ENCODE assay signal across 10 cellular contexts in genomic region chr17:82317394-82318168, GRCh38. TPM values are rescaled to one million over a fixed set of nuclear protein-coding genes. Genes with fewer than 3 reads are reported as not detected.
DNase-seq lines count a peak whose midpoint lies in the region; ATAC-seq, FAIRE-seq and TF ChIP-seq lines count a peak whose summit lies in the region.
"Had no signal": no experiment of that assay in that cellular context is flagged by ENCODE, and none has a peak within 500 bp of the region (broad histone marks: within the 10 kb centered on the region; RNA-seq: fewer than 3 reads in every experiment).

Gene CD7 (minus strand): TSS chr17:82317608. CDS start chr17:82317495, 113 bp downstream.

- FAIRE-seq in HepG2 (lab: Jason Lieb, UNC) = peak; percentile 80

- peak within 1 kb of the TSS; percentile 88 for H3K4me2 ChIP-seq in HepG2 (ENCODE audit: low read depth, low read length)

- no peak within 1 kb of the TSS for H2AFZ ChIP-seq in HepG2 (ENCODE audit: low read length)

- BruUV-seq in HepG2 (replicated peaks; lab: Mats Ljungman, UMichigan) = no TSS peak

- no peaks in the 10 kb centered on the region; a peak in 1 of 5 replicates for H3K27me3 ChIP-seq in HepG2 (ENCODE audit: control insufficient read depth in 1 of 2, insufficient read depth in 2 of 2, low read length in 2 of 2)

- H3K9me3 ChIP-seq in T-helper 17 cell (ENCODE audit: control insufficient read depth, low read length, poor library complexity, severe bottlenecking) (no peaks in the 10 kb centered on the region), HepG2 (ENCODE audit: low read length) (no peaks in the 10 kb centered on the region)

- TF ChIP-seq CTCF in HepG2 (CRISPR knock-in tag; IDR thresholded peaks at IDR 0.05) = peak; percentile 24; the same call in 1 of the 2 replicates
- no peak for TF ChIP-seq CTCF in lower leg skin (IDR thresholded peaks at IDR 0.05)

- peak; percentile 11; the same call in 1 of the 2 replicates for TF ChIP-seq RAD21 in HepG2 (CRISPR knock-in tag; IDR thresholded peaks at IDR 0.05)

- DNase-seq in T-helper 17 cell (peak in 2 of 3 donors; percentile 39 to 59), HepG2 (ENCODE audit: low spot score) (peak; percentile 64), head of caudate nucleus (no peak), left colon (no peak), lower leg skin (ENCODE audit: low spot score in 2 of 2) (no peak)
- DNase-seq in activated T-cell treated with anti-CD3 and anti-CD28 coated beads, Interleukin-2, amount 50 U/mL, for 4 hours = peak; percentile 74
- DNase-seq in stimulated activated naive CD8-positive, alpha-beta T cell treated with anti-CD3 and anti-CD28 coated beads, Interleukin-15, amount 100 ng/mL, for 72 hours = peak; percentile 69 to 79
- DNase-seq: NCI-H1048 had no signal

- H3K4me3 ChIP-seq in HepG2 (replicated peaks in 1 of 3; ENCODE audit: insufficient read depth in 1 of 3, low read depth in 2 of 3, low read length in 3 of 3) (peak within 1 kb of the TSS; percentile 63 to 72 (median 69)), lower leg skin (ENCODE audit: low read depth, poor library complexity, severe bottlenecking) (no peak within 1 kb of the TSS)

- peaks cover 3% of the 10 kb centered on the region for H3K79me2 ChIP-seq in HepG2 (ENCODE audit: insufficient read depth, low read length)

- H3K4me1 ChIP-seq in HepG2 (ENCODE audit: insufficient read depth, low read length) = peaks cover 69% of the 10 kb centered on the region

- in situ Hi-C loops in HepG2 (cut with HindIII; ENCODE audit: extremely low pct_ligation_motif_present, low pct_unique_long_range_greater_than_20kb) = no loop called here

- peak within 1 kb of the TSS; percentile 94 for H3K4me3 Mint-ChIP-seq in T-helper 17 cell
- no peak within 1 kb of the TSS for H3K4me3 Mint-ChIP-seq in activated T-cell treated with anti-CD3 and anti-CD28 coated beads, Interleukin-2, amount 50 U/mL, for 4 hours
- no peak within 1 kb of the TSS for H3K4me3 Mint-ChIP-seq in stimulated activated naive CD8-positive, alpha-beta T cell treated with anti-CD3 and anti-CD28 coated beads, Interleukin-15, amount 100 ng/mL, for 72 hours

- H3K36me3 Mint-ChIP-seq in T-helper 17 cell (ENCODE audit: low read depth) = no peaks in the 10 kb centered on the region
- peaks cover 13% of the 10 kb centered on the region for H3K36me3 Mint-ChIP-seq in activated T-cell treated with anti-CD3 and anti-CD28 coated beads, Interleukin-2, amount 50 U/mL, for 4 hours (ENCODE audit: insufficient read depth)

- no peaks in the 10 kb centered on the region for H4K20me1 ChIP-seq in HepG2 (ENCODE audit: insufficient read depth, low read length)

- H3K27me3 Mint-ChIP-seq in T-helper 17 cell = no peaks in the 10 kb centered on the region
- H3K27me3 Mint-ChIP-seq in activated T-cell treated with anti-CD3 and anti-CD28 coated beads, Interleukin-2, amount 50 U/mL, for 4 hours (ENCODE audit: low read depth) = peaks cover 2% of the 10 kb centered on the region
- no peaks in the 10 kb centered on the region for H3K27me3 Mint-ChIP-seq in stimulated activated naive CD8-positive, alpha-beta T cell treated with anti-CD3 and anti-CD28 coated beads, Interleukin-15, amount 100 ng/mL, for 72 hours

- peaks cover 22% of the 10 kb centered on the region for H3K4me1 Mint-ChIP-seq in T-helper 17 cell
- peaks cover 18% of the 10 kb centered on the region for H3K4me1 Mint-ChIP-seq in activated T-cell treated with anti-CD3 and anti-CD28 coated beads, Interleukin-2, amount 50 U/mL, for 4 hours (ENCODE audit: low read depth)
- peaks cover 30% of the 10 kb centered on the region for H3K4me1 Mint-ChIP-seq in stimulated activated naive CD8-positive, alpha-beta T cell treated with anti-CD3 and anti-CD28 coated beads, Interleukin-15, amount 100 ng/mL, for 72 hours

- intact Hi-C loops in HepG2 (cut with micrococcal nuclease; ENCODE audit: unreplicated experiment) = loop anchor here (1.0 kb wide), 2 partner anchors 50 to 75 kb away; no protein-coding TSS in a partner anchor
- intact Hi-C loops in head of caudate nucleus (cut with DNase I) = no loop called here
- intact Hi-C loops in left colon (cut with DNase I, micrococcal nuclease) = loop anchor here in 1 of 2 donors (10.0 kb wide), 1 partner anchor 63 kb away; no protein-coding TSS in a partner anchor
- intact Hi-C loops in lower leg skin (cut with DNase I; ENCODE audit: low total_unique reads) = loop anchor here (10.0 kb wide), 1 partner anchor 83 kb away; no protein-coding TSS in a partner anchor

- TF ChIP-seq POLR2A in HepG2 (IDR thresholded peaks at IDR 0.05; ENCODE audit: insufficient read depth in 1 of 2, low read depth in 2 of 2, low read length in 2 of 2) (peak in 1 of 2 experiments; percentile 19; a peak in 1 of 4 replicates), lower leg skin (IDR thresholded peaks at IDR 0.05) (no peak)

- H3K9me3 Mint-ChIP-seq in activated T-cell treated with anti-CD3 and anti-CD28 coated beads, Interleukin-2, amount 50 U/mL, for 4 hours = no peaks in the 10 kb centered on the region
- no peaks in the 10 kb centered on the region for H3K9me3 Mint-ChIP-seq in stimulated activated naive CD8-positive, alpha-beta T cell treated with anti-CD3 and anti-CD28 coated beads, Interleukin-15, amount 100 ng/mL, for 72 hours

- H3K27ac Mint-ChIP-seq in T-helper 17 cell = peak within 1 kb of the TSS; percentile 84
- peak within 1 kb of the TSS in 1 of 2 donors; percentile 95 for H3K27ac Mint-ChIP-seq in stimulated activated naive CD8-positive, alpha-beta T cell treated with anti-CD3 and anti-CD28 coated beads, Interleukin-15, amount 100 ng/mL, for 72 hours

- TF ChIP-seq EP300 in HepG2 (IDR thresholded peaks at IDR 0.05; ENCODE audit: low read depth in 2 of 2, low read length in 2 of 2) = no peak
- no peak; the same call in 1 of the 2 replicates for TF ChIP-seq EP300 in HepG2 (CRISPR knock-in tag; IDR thresholded peaks at IDR 0.05; ENCODE audit: borderline replicate concordance)

- ATAC-seq in T-helper 17 cell (peak; percentile 73), HepG2 (peak; percentile 73), GM19395 (IDR thresholded peaks at IDR 0.05; ENCODE audit: unreplicated experiment) (no peak), left colon (no peak)
- ATAC-seq in activated T-cell treated with anti-CD3 and anti-CD28 coated beads, Interleukin-2, amount 50 U/mL, for 4 hours = peak; percentile 71 to 77
- peak; percentile 83 for ATAC-seq in stimulated activated naive CD8-positive, alpha-beta T cell treated with anti-CD3 and anti-CD28 coated beads, Interleukin-15, amount 100 ng/mL, for 72 hours
- ATAC-seq: esophagus mucosa had no signal

- POLR2A ChIA-PET in HepG2 (lab: Yijun Ruan, JAX) = interaction anchor here (0.9 to 2.6 kb wide), 19 partner anchors 9 to 261 kb away, joined by 3 to 152 read pairs (median 8); partner anchors contain the start of genes CSNK1D and SLC16A3

- WGBS in HepG2 (ENCODE audit: low lambda C conversion rate) = 0% methylated on average over 12 of the region's 26 CpGs
- 80 to 82% methylated on average over 19 to 23 of the region's 26 CpGs for WGBS in lower leg skin, 2 donors

- H3K27ac ChIP-seq in HepG2 (ENCODE audit: extremely low read length, insufficient read depth, low read length) = peak within 1 kb of the TSS; percentile 54

- CTCF ChIA-PET in HepG2 (lab: Yijun Ruan, JAX; ENCODE audit: low intra/inter-chr PET ratio, low total read pairs) = interaction anchor here (1.0 kb wide), 1 partner anchor 17 kb away, joined by 3 read pairs; no protein-coding TSS in a partner anchor

- peak within 1 kb of the TSS; percentile 64 for H3K9ac ChIP-seq in HepG2 (ENCODE audit: insufficient read depth, low read depth, low read length)

- no peaks in the 10 kb centered on the region for H3K36me3 ChIP-seq in HepG2 (replicated peaks in 1 of 2; ENCODE audit: control insufficient read depth in 1 of 2, insufficient read depth in 2 of 2, low read length in 2 of 2)

TF ChIP-seq in HepG2, 621 proteins besides CTCF, POLR2A, EP300 and RAD21 (continues in another document):
- no peak for TF ChIP-seq YY1 (IDR thresholded peaks at IDR 0.05; ENCODE audit: insufficient read depth, insufficient replicate concordance, low read depth, low read length)
- no peak for TF ChIP-seq ZNF510 (CRISPR knock-in tag; IDR thresholded peaks at IDR 0.05; ENCODE audit: low read depth)

RNA-seq across cellular contexts. Expression of gene CD7, which starts in this region (rescaled TPM):
- 100 to 1,000 TPM; 119 to 122 TPM for total RNA-seq in T-helper 17 cell
- total RNA-seq in activated T-cell treated with anti-CD3 and anti-CD28 coated beads, Interleukin-2, amount 50 U/mL, for 4 hours = 100 to 1,000 TPM; 256 to 382 (median 364) TPM
- total RNA-seq in HepG2 (2016; rRNA removed; fragmentation: Illumina TruSeq; extraction: Trizol) = 29.7 and 67.6 TPM in 2 replicates
- total RNA-seq in HepG2 (2016; cell fraction: cytosol; rRNA removed; fragmentation: Illumina TruSeq; extraction: Trizol; ENCODE audit: low read depth) = 23.3 and 25.5 TPM in 2 replicates
- 24.7 and 74.3 TPM in 2 replicates for total RNA-seq in HepG2 (2016; cell fraction: insoluble cytoplasmic fraction; rRNA removed; fragmentation: Illumina TruSeq; extraction: Trizol)
- total RNA-seq in HepG2 (2016; cell fraction: membrane; rRNA removed; fragmentation: Illumina TruSeq; extraction: Trizol) = 36.8 and 47.2 TPM in 2 replicates
- 53.2 and 64.7 TPM in 2 replicates for total RNA-seq in HepG2 (2016; cell fraction: nucleus; rRNA removed; fragmentation: Illumina TruSeq; extraction: Trizol)
- polyA plus RNA-seq in HepG2 (2011; rRNA removed) = 72.7 and 76.4 TPM in 2 replicates
- polyA plus RNA-seq in HepG2 (2011; cell fraction: cytosol; rRNA removed) = 34.4 and 89.4 TPM in 2 replicates
- polyA plus RNA-seq in HepG2 (2011; cell fraction: nucleus; rRNA removed) = 127 and 155 TPM in 2 replicates
- 46.2 and 62.8 TPM in 2 replicates for polyA plus RNA-seq in HepG2 (2012)
- 56.5 and 63.8 TPM in 2 replicates for polyA plus RNA-seq in HepG2 (2016; cell fraction: cytosol; fragmentation: Illumina TruSeq; extraction: Trizol; ENCODE audit: low read depth)
- 56.7 and 68.4 TPM in 2 replicates for polyA plus RNA-seq in HepG2 (2016; cell fraction: insoluble cytoplasmic fraction; fragmentation: Illumina TruSeq; extraction: Trizol; ENCODE audit: low read depth)
- polyA plus RNA-seq in HepG2 (2016; cell fraction: membrane; fragmentation: Illumina TruSeq; extraction: Trizol; ENCODE audit: low read depth) = 78.3 and 78.6 TPM in 2 replicates
- 226 and 244 TPM in 2 replicates for polyA plus RNA-seq in HepG2 (2016; cell fraction: nucleus; fragmentation: Illumina TruSeq; extraction: Trizol; ENCODE audit: insufficient read depth, low read depth)
- 43.3 TPM in 1 of 2 replicates, not detected in the other for polyA minus RNA-seq in HepG2 (2011; rRNA and poly(A)+ RNA removed; ENCODE audit: low replicate concordance)
- polyA minus RNA-seq in HepG2 (2011; cell fraction: cytosol; rRNA and poly(A)+ RNA removed) = 31.0 and 32.1 TPM in 2 replicates
- 7.9 and 8.8 TPM in 2 replicates for polyA minus RNA-seq in HepG2 (2011; cell fraction: nucleus; rRNA and poly(A)+ RNA removed)
- total RNA-seq in left colon = 10 to 100 TPM in 1 of 2 donors, 1 to 10 TPM in 1; 5.2 to 10.0 TPM
- under 1 TPM in 2 of 4 donors, not detected in 2; 0.45 to 0.99 TPM for total RNA-seq in lower leg skin

Comparison
In these comparisons a context has a peak if more than half of its experiments do, and no peak if none do; other contexts are left out.
1. ATAC-seq: peak in T-helper 17 cell (single experiment), activated T-cell treated with anti-CD3 and anti-CD28 coated beads, Interleukin-2, amount 50 U/mL, for 4 hours (2 of 2), HepG2 (single experiment) and stimulated activated naive CD8-positive, alpha-beta T cell treated with anti-CD3 and anti-CD28 coated beads, Interleukin-15, amount 100 ng/mL, for 72 hours (single experiment); none in GM19395 (single experiment) and left colon (single experiment).
2. DNase-seq: peak in T-helper 17 cell (2 of 3), activated T-cell treated with anti-CD3 and anti-CD28 coated beads, Interleukin-2, amount 50 U/mL, for 4 hours (single experiment), HepG2 (single experiment) and stimulated activated naive CD8-positive, alpha-beta T cell treated with anti-CD3 and anti-CD28 coated beads, Interleukin-15, amount 100 ng/mL, for 72 hours (2 of 2); none in head of caudate nucleus (0 of 42), left colon (0 of 2) and lower leg skin (0 of 2).